ENCODE assay signal across 14 cellular contexts in the genomic region with DNA sequence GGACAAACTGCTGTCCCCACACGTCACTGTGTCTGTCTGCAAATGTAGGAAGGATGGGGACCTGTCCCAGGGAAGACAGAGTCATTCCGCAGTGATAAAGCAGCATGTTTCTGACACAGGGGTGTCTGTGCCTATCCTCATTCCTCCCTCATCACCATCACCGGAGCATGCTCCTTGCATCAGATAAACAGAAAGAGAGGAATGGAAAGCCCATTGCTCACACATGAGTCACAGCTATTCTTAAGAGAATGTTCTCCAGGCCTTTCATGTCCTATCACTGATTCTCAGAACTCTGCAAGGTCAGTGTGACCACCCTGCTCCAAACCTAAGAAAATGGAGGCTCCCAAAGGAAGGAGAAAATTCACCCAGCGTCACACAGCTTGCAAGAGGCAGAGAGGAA. TPM values are rescaled to one million over a fixed set of nuclear protein-coding genes. Genes with fewer than 3 reads are reported as not detected.
DNase-seq lines count a peak whose midpoint lies in the region; ATAC-seq, FAIRE-seq and TF ChIP-seq lines count a peak whose summit lies in the region.
"Had no signal": no experiment of that assay in that cellular context is flagged by ENCODE, and none has a peak within 500 bp of the region (broad histone marks: within the 10 kb centered on the region; RNA-seq: fewer than 3 reads in every experiment).

No MANE protein-coding gene starts in this region.

- H3K79me2 ChIP-seq in endothelial cell of umbilical vein (ENCODE audit: control insufficient read depth, insufficient read depth, low read length), result no peaks in the 10 kb centered on the region

- no peaks in the 10 kb centered on the region for H4K20me1 ChIP-seq in endothelial cell of umbilical vein (replicated peaks; ENCODE audit: control insufficient read depth, extremely low read depth, insufficient read depth, low read length)

- no peak for TF ChIP-seq CTCF in endothelial cell of umbilical vein (IDR thresholded peaks at IDR 0.05; ENCODE audit: extremely low read depth in 1 of 2, insufficient read depth in 1 of 2, low read depth in 1 of 2, low read length in 2 of 2)

- no peak overlapping the region for H3K27ac ChIP-seq in endothelial cell of umbilical vein (ENCODE audit: insufficient read depth, low read depth, low read length)
- H3K27ac ChIP-seq: upper lobe of left lung had no signal

- BruUV-seq in endothelial cell of umbilical vein (replicated peaks; lab: Mats Ljungman, UMichigan), result no TSS peak

- FAIRE-seq in endothelial cell of umbilical vein (lab: Jason Lieb, UNC), result peak; percentile 87

- H3K36me3 ChIP-seq in endothelial cell of umbilical vein (ENCODE audit: control insufficient read depth in 2 of 2, extremely low read depth in 1 of 2, insufficient read depth in 2 of 2, low read length in 2 of 2), result no peaks in the 10 kb centered on the region
- H3K36me3 ChIP-seq: upper lobe of left lung had no signal

- intact Hi-C loops in endothelial cell of umbilical vein (cut with micrococcal nuclease), result no loop called here

- H3K9me3 ChIP-seq in endothelial cell of umbilical vein (replicated peaks; ENCODE audit: control insufficient read depth, insufficient read depth, low read length), result no peaks in the 10 kb centered on the region
- H3K9me3 ChIP-seq: upper lobe of left lung had no signal

- dilution Hi-C loops in endothelial cell of umbilical vein (cut with MboI; ENCODE audit: extremely low pct_ligation_motif_present, low sequenced_read_pairs), result no loop called here

- H3K9me1 ChIP-seq in endothelial cell of umbilical vein (replicated peaks; ENCODE audit: control insufficient read depth, extremely low read depth, insufficient read depth, low read length), result no peaks in the 10 kb centered on the region

- H3K4me3 ChIP-seq in endothelial cell of umbilical vein (replicated peaks in 1 of 3; ENCODE audit: insufficient read depth in 1 of 3, low read depth in 1 of 3, low read length in 3 of 3), result no peak overlapping the region
- H3K4me3 ChIP-seq: upper lobe of left lung had no signal

- POLR2A ChIA-PET in endothelial cell of umbilical vein (lab: Charles Lee), result interaction anchor here (1.0 kb wide), 1 partner anchor 39 kb away, joined by 5 read pairs; a partner anchor contains a TSS

- H2AFZ ChIP-seq in endothelial cell of umbilical vein (ENCODE audit: low read depth, low read length), result peak overlapping the region; percentile 64

- no peak for ATAC-seq in HG02938 (IDR thresholded peaks at IDR 0.05; ENCODE audit: unreplicated experiment)
- ATAC-seq in HG02840 (IDR thresholded peaks at IDR 0.05; ENCODE audit: low FRiP score, unreplicated experiment), result no peak
- no peak for ATAC-seq in HG02970 (IDR thresholded peaks at IDR 0.05; ENCODE audit: low FRiP score, unreplicated experiment)

- H3K9ac ChIP-seq in endothelial cell of umbilical vein (replicated peaks; ENCODE audit: extremely low read depth, insufficient read depth, low read length), result no peak overlapping the region

- H3K4me2 ChIP-seq in endothelial cell of umbilical vein (ENCODE audit: insufficient read depth, low read length), result no peak overlapping the region

- peaks cover 20% of the 10 kb centered on the region for H3K4me1 ChIP-seq in endothelial cell of umbilical vein (ENCODE audit: control insufficient read depth, extremely low read depth, insufficient read depth, low read length)

- DNase-seq in COLO829 (ENCODE audit: low spot score) (peak; percentile 28), NCI-H226 (peak; percentile 72), endothelial cell of umbilical vein (ENCODE audit: low read depth, low spot score) (peak; percentile 47), myocyte (ENCODE audit: low read depth) (peak; percentile 27), NCI-H1048 (lab: John Stamatoyannopoulos, UW) (no peak)
- DNase-seq: activated CD4-positive, alpha-beta T cell treated with anti-CD3 and anti-CD28 coated beads for 48 hours; activated effector memory CD4-positive, alpha-beta T cell treated with Interleukin-2 at 50 U/mL for 16 hours; Calu3; NCI-H1417; NCI-H748 treated with DMSO at 0.1 percent for 48 hours had no signal

- no peak for TF ChIP-seq POLR2A in endothelial cell of umbilical vein (IDR thresholded peaks at IDR 0.05; ENCODE audit: low read depth, low read length)

- H3K27me3 ChIP-seq in endothelial cell of umbilical vein (ENCODE audit: control insufficient read depth in 2 of 2, insufficient read depth in 2 of 2, low read length in 2 of 2), result no peaks in the 10 kb centered on the region
- H3K27me3 ChIP-seq: upper lobe of left lung had no signal

- CTCF ChIA-PET in endothelial cell of umbilical vein (lab: Charles Lee), result interaction anchor here (0.6 to 3.8 kb wide), 5 partner anchors 12 to 77 kb away, joined by 3 to 151 read pairs (median 8); a partner anchor contains a TSS

TF ChIP-seq in endothelial cell of umbilical vein, 7 proteins besides CTCF, POLR2A, EP300 and RAD21:
- TF ChIP-seq GATA2 (IDR thresholded peaks at IDR 0.05; ENCODE audit: insufficient read depth, insufficient read length, low read depth, low read length), result peak; percentile 63
- no peak for TF ChIP-seq POLR2AphosphoS5 (IDR thresholded peaks at IDR 0.05; ENCODE audit: insufficient read depth, low read depth, low read length)
- TF ChIP-seq JUN (IDR thresholded peaks at IDR 0.05; ENCODE audit: borderline replicate concordance, insufficient read depth, insufficient read length, low read depth), result no peak
- TF ChIP-seq EZH2 (IDR thresholded peaks at IDR 0.05; ENCODE audit: borderline replicate concordance, low read depth, low read length, severe bottlenecking), result no peak
- peak; percentile 34 for TF ChIP-seq MYC (IDR thresholded peaks at IDR 0.05; ENCODE audit: low read depth, low read length)
- TF ChIP-seq, protein P1, sequence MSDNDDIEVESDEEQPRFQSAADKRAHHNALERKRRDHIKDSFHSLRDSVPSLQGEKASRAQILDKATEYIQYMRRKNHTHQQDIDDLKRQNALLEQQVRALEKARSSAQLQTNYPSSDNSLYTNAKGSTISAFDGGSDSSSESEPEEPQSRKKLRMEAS (IDR thresholded peaks at IDR 0.05; ENCODE audit: insufficient read depth, insufficient read length), result no peak
- TF ChIP-seq FOS (IDR thresholded peaks at IDR 0.05; ENCODE audit: borderline replicate concordance, insufficient read depth, low read length), result peak; percentile 68

RNA-seq across cellular contexts. Expression of a gene that starts 38.9 kb away (rescaled TPM):
- 32.5 and 41.7 TPM in 2 replicates for total RNA-seq in endothelial cell of umbilical vein
- polyA plus RNA-seq in endothelial cell of umbilical vein, result 12.8 and 13.2 TPM in 2 replicates
- polyA plus RNA-seq in endothelial cell of umbilical vein (2011; cell fraction: cytosol; rRNA removed), result 16.2 and 16.5 TPM in 2 replicates
- 49.7 and 56.1 TPM in 2 replicates for polyA plus RNA-seq in endothelial cell of umbilical vein (2011; cell fraction: nucleus; rRNA removed)
- polyA plus RNA-seq in endothelial cell of umbilical vein (2012), result 16.7 and 25.9 TPM in 2 replicates
- 37.3 and 44.7 TPM in 2 replicates for polyA minus RNA-seq in endothelial cell of umbilical vein
- 12.1 TPM for polyA minus RNA-seq in endothelial cell of umbilical vein (2011; cell fraction: cytosol; rRNA and poly(A)+ RNA removed)
- polyA minus RNA-seq in endothelial cell of umbilical vein (2011; cell fraction: nucleus; rRNA and poly(A)+ RNA removed), result 46.3 and 54.0 TPM in 2 replicates
- total RNA-seq in myocyte, result 18.2 and 24.4 TPM in 2 replicates
- polyA plus RNA-seq in myocyte (2012), result 7.4 TPM
